ENCODE assay signal across 8 cellular contexts in genomic region chr18:32730620-32731021, GRCh38. TPM values are rescaled to one million over a fixed set of nuclear protein-coding genes. Genes with fewer than 3 reads are reported as not detected.
DNase-seq lines count a peak whose midpoint lies in the region; ATAC-seq and TF ChIP-seq lines count a peak whose summit lies in the region.

No MANE protein-coding gene starts in this region.

- H3K4me1 Mint-ChIP-seq in activated CD4-positive, alpha-beta T cell treated with anti-CD3 and anti-CD28 coated beads, Interleukin-2, amount 10 ng/mL, durations not matched to agents 7 days and 5 days: peaks cover 7% of the 10 kb centered on the region
- no peaks in the 10 kb centered on the region for H3K4me1 Mint-ChIP-seq in natural killer cell
- H3K4me1 Mint-ChIP-seq in Caco-2 (ENCODE audit: low read depth, unreplicated experiment): no peaks in the 10 kb centered on the region
- H3K4me1 Mint-ChIP-seq in mesothelial cell of epicardium: peaks cover 3% of the 10 kb centered on the region

- peak overlapping the region; percentile 47 for H3K4me3 ChIP-seq in NB4 (ENCODE audit: low read depth, low read length)
- H3K4me3 ChIP-seq in body of pancreas: peak overlapping the region in 1 of 2 donors; percentile 17
- no peak overlapping the region for H3K4me3 ChIP-seq in Caco-2 (ENCODE audit: low read depth, low read length)

- CTCF ChIA-PET in activated CD4-positive, alpha-beta T cell treated with anti-CD3 and anti-CD28 coated beads, Interleukin-2, amount 10 ng/mL, durations not matched to agents 7 days and 5 days (lab: Charles Lee): no interaction called here
- CTCF ChIA-PET in Caco-2 (lab: Charles Lee): no interaction called here

- no TSS peak for BruUV-seq in Caco-2 (replicated peaks; lab: Mats Ljungman, UMichigan)

- H3K36me3 ChIP-seq in body of pancreas (replicated peaks in 1 of 2; ENCODE audit: insufficient read depth in 1 of 2, low read depth in 2 of 2) (no peaks in the 10 kb centered on the region), Caco-2 (ENCODE audit: control insufficient read depth, insufficient read depth, low read length) (no peaks in the 10 kb centered on the region)

- no peak overlapping the region for H3K27ac ChIP-seq in body of pancreas

- no peaks in the 10 kb centered on the region for H3K36me3 Mint-ChIP-seq in activated CD4-positive, alpha-beta T cell treated with anti-CD3 and anti-CD28 coated beads, Interleukin-2, amount 10 ng/mL, durations not matched to agents 7 days and 5 days (ENCODE audit: low read depth)
- H3K36me3 Mint-ChIP-seq in natural killer cell: no peaks in the 10 kb centered on the region
- no peaks in the 10 kb centered on the region for H3K36me3 Mint-ChIP-seq in Caco-2 (ENCODE audit: insufficient read depth, unreplicated experiment)
- H3K36me3 Mint-ChIP-seq in mesothelial cell of epicardium: no peaks in the 10 kb centered on the region

- H3K4me1 ChIP-seq in body of pancreas (no peaks in the 10 kb centered on the region), Caco-2 (no peaks in the 10 kb centered on the region)

- no peak for DNase-seq in activated CD4-positive, alpha-beta T cell treated with anti-CD3 and anti-CD28 coated beads, Interleukin-2, amount 10 ng/mL, durations not matched to agents 7 days and 5 days
- no peak for DNase-seq in activated CD4-positive, alpha-beta T cell treated with anti-CD3 and anti-CD28 coated beads for 4 hours
- DNase-seq in NB4 (ENCODE audit: low read depth) (no peak), body of pancreas (no peak), natural killer cell (no peak), Caco-2 (no peak), mesothelial cell of epicardium (ENCODE audit: low spot score in 2 of 2, unreplicated experiment in 2 of 2) (no peak)

- H3K9me3 ChIP-seq in body of pancreas (no peaks in the 10 kb centered on the region), Caco-2 (no peaks in the 10 kb centered on the region)

- POLR2A ChIA-PET in activated CD4-positive, alpha-beta T cell treated with anti-CD3 and anti-CD28 coated beads, Interleukin-2, amount 10 ng/mL, durations not matched to agents 7 days and 5 days (lab: Charles Lee): no interaction called here
- POLR2A ChIA-PET in Caco-2 (lab: Charles Lee): no interaction called here

- TF ChIP-seq CTCF in NB4 (IDR thresholded peaks at IDR 0.05; ENCODE audit: low read depth, low read length) (no peak), body of pancreas (IDR thresholded peaks at IDR 0.05) (no peak), natural killer cell (IDR thresholded peaks at IDR 0.05) (no peak), Caco-2 (IDR thresholded peaks at IDR 0.05; ENCODE audit: insufficient read depth in 1 of 2, low read depth in 1 of 2, low read length in 1 of 2, severe bottlenecking in 1 of 2, unreplicated experiment in 1 of 2) (no peak), mesothelial cell of epicardium (IDR thresholded peaks at IDR 0.05; ENCODE audit: unreplicated experiment) (no peak)

- 18 to 26% methylated on average over 8 of the region's 8 CpGs for WGBS in body of pancreas, 2 donors

- TF ChIP-seq POLR2A in NB4 (IDR thresholded peaks at IDR 0.05; ENCODE audit: extremely low read depth, insufficient read length) (no peak), body of pancreas (IDR thresholded peaks at IDR 0.05) (no peak)

- no peaks in the 10 kb centered on the region for H3K9me3 Mint-ChIP-seq in activated CD4-positive, alpha-beta T cell treated with anti-CD3 and anti-CD28 coated beads, Interleukin-2, amount 10 ng/mL, durations not matched to agents 7 days and 5 days
- H3K9me3 Mint-ChIP-seq in natural killer cell (peaks cover 5 to 8% of the 10 kb centered on the region in 2 donors), Caco-2 (ENCODE audit: unreplicated experiment) (no peaks in the 10 kb centered on the region), mesothelial cell of epicardium (peaks cover 4% of the 10 kb centered on the region)

- H3K27ac Mint-ChIP-seq in activated CD4-positive, alpha-beta T cell treated with anti-CD3 and anti-CD28 coated beads, Interleukin-2, amount 10 ng/mL, durations not matched to agents 7 days and 5 days: peak overlapping the region; percentile 77
- H3K27ac Mint-ChIP-seq in natural killer cell (no peak overlapping the region), Caco-2 (ENCODE audit: unreplicated experiment) (no peak overlapping the region), mesothelial cell of epicardium (no peak overlapping the region)

- peak overlapping the region; percentile 9 for H3K4me3 Mint-ChIP-seq in activated CD4-positive, alpha-beta T cell treated with anti-CD3 and anti-CD28 coated beads, Interleukin-2, amount 10 ng/mL, durations not matched to agents 7 days and 5 days
- H3K4me3 Mint-ChIP-seq in natural killer cell (no peak overlapping the region), Caco-2 (ENCODE audit: unreplicated experiment) (no peak overlapping the region), mesothelial cell of epicardium (no peak overlapping the region)

- peak; percentile 95 for ATAC-seq in HG02571 (IDR thresholded peaks at IDR 0.05; ENCODE audit: unreplicated experiment)
- peak; percentile 70 for ATAC-seq in body of pancreas
- ATAC-seq in natural killer cell: peak; percentile 26 to 60 (median 44)

- H3K27me3 ChIP-seq in body of pancreas: no peaks in the 10 kb centered on the region
- no peaks in the 10 kb centered on the region for H3K27me3 ChIP-seq in Caco-2 (replicated peaks; ENCODE audit: control insufficient read depth, insufficient read depth, low read length)

- H3K27me3 Mint-ChIP-seq in activated CD4-positive, alpha-beta T cell treated with anti-CD3 and anti-CD28 coated beads, Interleukin-2, amount 10 ng/mL, durations not matched to agents 7 days and 5 days: peaks cover 3% of the 10 kb centered on the region
- no peaks in the 10 kb centered on the region for H3K27me3 Mint-ChIP-seq in natural killer cell (ENCODE audit: low read depth in 2 of 2)
- peaks cover 3% of the 10 kb centered on the region for H3K27me3 Mint-ChIP-seq in Caco-2 (ENCODE audit: insufficient read depth, unreplicated experiment)
- peaks cover 33% of the 10 kb centered on the region for H3K27me3 Mint-ChIP-seq in mesothelial cell of epicardium (ENCODE audit: low read depth)

- intact Hi-C loops in body of pancreas (cut with DNase I) (no loop called here), natural killer cell (cut with micrococcal nuclease) (no loop called here), Caco-2 (cut with micrococcal nuclease; ENCODE audit: unreplicated experiment) (no loop called here)

RNA-seq across cellular contexts. Expression of gene KLHL14, which starts 42.2 kb away (rescaled TPM):
- not detected for total RNA-seq in activated CD4-positive, alpha-beta T cell treated with anti-CD3 and anti-CD28 coated beads, Interleukin-2, amount 10 ng/mL, durations not matched to agents 7 days and 5 days
- total RNA-seq in body of pancreas (not detected), natural killer cell (under 1 TPM in 2 of 3 donors, not detected in 1; 0.26 to 0.28 TPM), Caco-2 (2022) (not detected in 2 replicates), mesothelial cell of epicardium (0.04 to 0.11 TPM (median 0.09 TPM) in 3 replicates)

Comparison
In these comparisons a context has a peak if more than half of its experiments do, and no peak if none do; other contexts are left out.
1. ATAC-seq: peak in every context shown above with its lines; median percentile 95 in HG02571; 70 in body of pancreas; 44 in natural killer cell.